In the genomic region with DNA sequence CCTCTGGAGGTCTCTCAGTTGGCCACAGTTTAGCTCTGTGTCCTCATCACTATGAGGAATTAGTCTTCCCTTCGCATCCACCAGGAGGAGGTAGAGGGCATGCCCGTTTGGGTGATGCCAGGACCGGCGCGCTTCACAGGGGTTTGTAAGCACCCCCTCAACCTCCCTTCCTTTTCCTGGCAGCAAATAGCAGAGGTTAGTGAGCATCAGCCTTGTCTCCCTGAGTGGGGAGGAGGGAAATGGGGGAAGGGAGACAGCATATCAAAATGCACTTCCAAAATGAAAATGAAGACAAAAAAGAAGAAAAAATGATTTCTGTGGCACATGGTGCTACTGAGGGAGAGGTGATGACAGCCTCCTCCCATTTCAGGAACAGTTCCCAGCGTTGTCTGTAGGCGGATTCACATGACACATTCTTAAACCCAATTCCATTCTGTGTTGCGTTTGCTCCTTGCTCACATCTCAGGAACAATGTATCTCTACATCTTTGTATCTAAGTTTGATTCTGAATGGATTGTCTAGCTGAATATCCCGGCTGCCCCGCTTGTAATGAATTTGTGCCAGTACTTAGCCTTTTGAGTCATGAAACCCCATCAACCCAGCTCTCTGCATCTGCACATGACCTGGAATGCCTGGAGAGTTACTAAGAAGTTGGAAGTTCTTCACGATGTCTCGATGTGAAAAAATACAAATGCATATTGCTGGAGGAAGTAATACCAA, we compare ENCODE assay signal across 8 cellular contexts. TPM values are rescaled to one million over a fixed set of nuclear protein-coding genes. Genes with fewer than 3 reads are reported as not detected.
DNase-seq lines count a peak whose midpoint lies in the region; ATAC-seq and TF ChIP-seq lines count a peak whose summit lies in the region.

No MANE protein-coding gene starts in this region.

- H3K27me3 ChIP-seq in effector memory CD4-positive, alpha-beta T cell (replicated peaks; ENCODE audit: control insufficient read depth, insufficient read depth, low read length, poor library complexity, severe bottlenecking), result peaks cover 3% of the 10 kb centered on the region

- H3K4me3 ChIP-seq in effector memory CD4-positive, alpha-beta T cell (ENCODE audit: insufficient read depth, low read depth, low read length, poor library complexity, severe bottlenecking), result peak overlapping the region; percentile 16

- H3K4me1 Mint-ChIP-seq in activated CD8-positive, alpha-beta T cell treated with anti-CD3 and anti-CD28 coated beads for 36 hours (ENCODE audit: low read depth), result peaks cover 10% of the 10 kb centered on the region
- peaks cover 11% of the 10 kb centered on the region for H3K4me1 Mint-ChIP-seq in memory B cell

- H3K4me1 ChIP-seq in effector memory CD4-positive, alpha-beta T cell (ENCODE audit: control insufficient read depth, insufficient read depth, low read length, poor library complexity, severe bottlenecking), result no peaks in the 10 kb centered on the region

- H3K27ac Mint-ChIP-seq in activated CD8-positive, alpha-beta T cell treated with anti-CD3 and anti-CD28 coated beads for 36 hours, result no peak overlapping the region
- H3K27ac Mint-ChIP-seq in memory B cell, result no peak overlapping the region

- peak; percentile 88 for DNase-seq in Ammon's horn (ENCODE audit: low spot score)
- DNase-seq in H4 (ENCODE audit: low spot score), result peak; percentile 65
- peak; percentile 43 for DNase-seq in NCI-H774 (lab: John Stamatoyannopoulos, UW)
- DNase-seq in activated CD8-positive, alpha-beta T cell treated with anti-CD3 and anti-CD28 coated beads for 36 hours, result peak; percentile 69
- DNase-seq in effector memory CD4-positive, alpha-beta T cell, result peak; percentile 13 to 36 (median 24)
- DNase-seq in memory B cell (ENCODE audit: low spot score in 2 of 2), result peak; percentile 41 to 56
- DNase-seq in stimulated activated CD8-positive, alpha-beta memory T cell treated with anti-CD3 and anti-CD28 coated beads, Interleukin-15, amount 100 ng/mL, for 1 hour (ENCODE audit: low read depth), result peak; percentile 31
- DNase-seq in NCI-H128 (lab: John Stamatoyannopoulos, UW; ENCODE audit: unreplicated experiment), result no peak

- no peaks in the 10 kb centered on the region for H3K9me3 ChIP-seq in effector memory CD4-positive, alpha-beta T cell (ENCODE audit: control insufficient read depth, low read length)

- ATAC-seq in activated CD8-positive, alpha-beta T cell treated with anti-CD3 and anti-CD28 coated beads for 36 hours, result peak; percentile 97
- ATAC-seq in memory B cell (ENCODE audit: low read depth), result peak; percentile 87

- POLR2A ChIA-PET in activated CD8-positive, alpha-beta T cell treated with anti-CD3 and anti-CD28 coated beads for 36 hours (lab: Charles Lee), result interaction anchor here (1.5 kb wide), 1 partner anchor 16 kb away, joined by 3 read pairs; no protein-coding TSS in a partner anchor

- H3K27ac ChIP-seq in effector memory CD4-positive, alpha-beta T cell (ENCODE audit: insufficient read depth, low read length, poor library complexity, severe bottlenecking), result no peak overlapping the region

- CTCF ChIA-PET in activated CD8-positive, alpha-beta T cell treated with anti-CD3 and anti-CD28 coated beads for 36 hours (lab: Charles Lee), result interaction anchor here (0.7 to 3.2 kb wide), 37 partner anchors 9 to 312 kb away, joined by 3 to 33 read pairs (median 5); a partner anchor contains a TSS

- H3K36me3 Mint-ChIP-seq in activated CD8-positive, alpha-beta T cell treated with anti-CD3 and anti-CD28 coated beads for 36 hours (ENCODE audit: low read depth), result no peaks in the 10 kb centered on the region
- H3K36me3 Mint-ChIP-seq in memory B cell, result peaks cover under 1% of the 10 kb centered on the region

- H3K9me3 Mint-ChIP-seq in activated CD8-positive, alpha-beta T cell treated with anti-CD3 and anti-CD28 coated beads for 36 hours, result no peaks in the 10 kb centered on the region
- H3K9me3 Mint-ChIP-seq in memory B cell, result no peaks in the 10 kb centered on the region

- peak overlapping the region; percentile 48 for H3K4me3 Mint-ChIP-seq in activated CD8-positive, alpha-beta T cell treated with anti-CD3 and anti-CD28 coated beads for 36 hours
- H3K4me3 Mint-ChIP-seq in memory B cell, result peak overlapping the region; percentile 78

- intact Hi-C loops in activated CD8-positive, alpha-beta T cell treated with anti-CD3 and anti-CD28 coated beads for 36 hours (cut with micrococcal nuclease), result no loop called here

- peak; percentile 79 for TF ChIP-seq CTCF in activated CD8-positive, alpha-beta T cell treated with anti-CD3 and anti-CD28 coated beads for 36 hours (IDR thresholded peaks at IDR 0.05)

- peaks cover 7% of the 10 kb centered on the region for H3K27me3 Mint-ChIP-seq in activated CD8-positive, alpha-beta T cell treated with anti-CD3 and anti-CD28 coated beads for 36 hours
- peaks cover 13% of the 10 kb centered on the region for H3K27me3 Mint-ChIP-seq in memory B cell

- H3K36me3 ChIP-seq in effector memory CD4-positive, alpha-beta T cell (ENCODE audit: control insufficient read depth, insufficient read depth, low read length), result no peaks in the 10 kb centered on the region

RNA-seq across cellular contexts. Expression of a gene that starts 45.1 kb away (rescaled TPM):
- 8.4 and 18.8 TPM in 2 replicates for total RNA-seq in H4 (2014; rRNA removed; shearing (Covaris generic))
- total RNA-seq in activated CD8-positive, alpha-beta T cell treated with anti-CD3 and anti-CD28 coated beads for 36 hours, result 1 to 10 TPM in 1 of 2 experiments, under 1 TPM in 1; 0.67 to 1.3 TPM

RNA-seq across cellular contexts. Expression of a gene that starts 56.1 kb away (rescaled TPM):
- 14.1 and 19.4 TPM in 2 replicates for total RNA-seq in H4 (2014; rRNA removed; shearing (Covaris generic))
- total RNA-seq in activated CD8-positive, alpha-beta T cell treated with anti-CD3 and anti-CD28 coated beads for 36 hours, result 10 to 100 TPM; 30.7 to 32.6 TPM
